31 cellular contexts compared by ENCODE assay signal in genomic region chr9:134100040-134100439, GRCh38.
"Had no signal": no experiment of that assay in that cellular context is flagged by ENCODE, and none has a peak within 500 bp of the region (broad histone marks: within the 10 kb centered on the region; RNA-seq: fewer than 3 reads in every experiment).

No MANE protein-coding gene starts in this region.

- H3K27ac Mint-ChIP-seq: immature natural killer cell; mesothelial cell of epicardium; naive B cell; natural killer cell; nephron progenitor cell; neural progenitor cell; stimulated activated naive CD8-positive, alpha-beta T cell treated with anti-CD3 and anti-CD28 coated beads, Interleukin-15, Interleukin-2, amounts not matched to agents 100 ng/mL and 50 ng/mL, for 24 hours had no signal

- H3K9me3 Mint-ChIP-seq: immature natural killer cell; stimulated activated naive CD8-positive, alpha-beta T cell treated with anti-CD3 and anti-CD28 coated beads, Interleukin-15, Interleukin-2, amounts not matched to agents 100 ng/mL and 50 ng/mL, for 24 hours had no signal

- ATAC-seq: lower lobe of right lung, natural killer cell, psoas muscle had no signal

- H3K9ac ChIP-seq: neural progenitor cell, parathyroid adenoma had no signal

- H3K4me2 ChIP-seq: neural progenitor cell, smooth muscle cell had no signal

- H2AFZ ChIP-seq: neural progenitor cell, parathyroid adenoma had no signal

- H3K4me3 Mint-ChIP-seq: immature natural killer cell; mesothelial cell of epicardium; naive B cell; natural killer cell; nephron progenitor cell; neural progenitor cell; stimulated activated naive CD8-positive, alpha-beta T cell treated with anti-CD3 and anti-CD28 coated beads, Interleukin-15, Interleukin-2, amounts not matched to agents 100 ng/mL and 50 ng/mL, for 24 hours had no signal

- H3K27me3 ChIP-seq: left lung, neural progenitor cell, right atrium auricular region, right lobe of liver, vagina had no signal

- DNase-seq: hypothalamus; immature natural killer cell; kidney; left colon; left lung; lower lobe of right lung; mammary epithelial cell; mesenchymal stem cell; naive B cell; natural killer cell; nephron progenitor cell; occipital lobe; psoas muscle; right lobe of liver; stimulated activated CD4-positive, alpha-beta T cell treated with anti-CD3 and anti-CD28 coated beads, Interleukin-1b, Interleukin-23, amount 100 ng/mL, for 48 hours; stimulated activated CD4-positive, alpha-beta T cell treated with anti-CD3 and anti-CD28 coated beads, Interleukin-2, amount 100 ng/mL, for 48 hours; stimulated activated CD4-positive, alpha-beta T cell treated with anti-CD3 and anti-CD28 coated beads, Interleukin-4, amount 100 ng/mL, for 4 hours; stimulated activated CD8-positive, alpha-beta memory T cell treated with anti-CD3 and anti-CD28 coated beads, Interleukin-4, amount 100 ng/mL, for 48 hours; stimulated activated naive CD4-positive, alpha-beta T cell; tibial artery; trophoblast cell had no signal

- H3K4me1 ChIP-seq: left lung, lower lobe of right lung, neural progenitor cell, parathyroid adenoma, psoas muscle, right atrium auricular region, right lobe of liver, suprapubic skin, tibial artery, vagina had no signal

- H3K79me2 ChIP-seq: parathyroid adenoma had no signal

- H3K27ac ChIP-seq: left lung, lower lobe of right lung, neural progenitor cell, neutrophil, parathyroid adenoma, psoas muscle, right atrium auricular region, right lobe of liver, suprapubic skin, thoracic aorta, tibial artery, vagina had no signal

- H3K36me3 Mint-ChIP-seq: immature natural killer cell, mesothelial cell of epicardium, natural killer cell, neural progenitor cell had no signal

- H3K36me3 ChIP-seq: left lung, lower lobe of right lung, neural progenitor cell, neutrophil, right atrium auricular region, right lobe of liver, suprapubic skin, thoracic aorta, tibial artery, vagina had no signal

- H3K4me1 Mint-ChIP-seq: immature natural killer cell, mesothelial cell of epicardium, natural killer cell, nephron progenitor cell, neural progenitor cell had no signal

- H3K4me3 ChIP-seq: left lung, lower lobe of right lung, neural progenitor cell, psoas muscle, right atrium auricular region, right lobe of liver, smooth muscle cell, suprapubic skin, thoracic aorta, tibial artery, vagina had no signal

- H3K9me3 ChIP-seq: left lung, lower lobe of right lung, neutrophil, psoas muscle, right atrium auricular region, right lobe of liver, suprapubic skin, thoracic aorta, tibial artery, vagina had no signal
